Comparison of ENCODE assay signal across 7 cellular contexts in genomic region chr1:161026954-161027353, GRCh38. TPM values are rescaled to one million over a fixed set of nuclear protein-coding genes. Genes with fewer than 3 reads are reported as not detected.
DNase-seq lines count a peak whose midpoint lies in the region; ATAC-seq and TF ChIP-seq lines count a peak whose summit lies in the region.
"Not testable (repeated sequence)": the region's sequence is repeated elsewhere in the genome, so short reads cannot be mapped to it uniquely, and the experiment has no call there.

No MANE protein-coding gene starts in this region.

- H3K27me3 ChIP-seq in GM23248 (replicated peaks; ENCODE audit: insufficient read depth); RWPE2 (ENCODE audit: insufficient read depth, poor library complexity, severe bottlenecking): not testable (repeated sequence)

- 6 to 14% methylated on average over 1 of the region's 1 CpG for WGBS in GM23248 (ENCODE audit: low coverage in 1 of 2, low lambda C conversion rate in 2 of 2, missing lambda C conversion rate in 2 of 2), 2 experiments

- H3K9me3 ChIP-seq in GM23248 (ENCODE audit: low read depth); RWPE2 (ENCODE audit: severe bottlenecking): not testable (repeated sequence)

- in situ Hi-C loops in GM23248 (cut with MboI): not testable (repeated sequence)

- H3K27ac Mint-ChIP-seq in activated CD8-positive, alpha-beta T cell treated with anti-CD3 and anti-CD28 coated beads for 36 hours: peak overlapping the region; percentile 38
- H3K27ac Mint-ChIP-seq in activated T-helper 2 cell treated with anti-CD3 and anti-CD28 coated beads, Interferon-gamma antibody, Interleukin-2, Interleukin-4, amounts not matched to agents 10 μg/mL and 5 μg/mL and 100 μg/mL, durations not matched to agents 14 hours and 24 hours and 36 hours: peak overlapping the region; percentile 34
- peak overlapping the region; percentile 49 for H3K27ac Mint-ChIP-seq in activated naive CD8-positive, alpha-beta T cell treated with anti-CD3 and anti-CD28 coated beads, Interleukin-2, amount 50 U/mL, for 24 hours

- H3K36me3 Mint-ChIP-seq in activated CD8-positive, alpha-beta T cell treated with anti-CD3 and anti-CD28 coated beads for 36 hours (ENCODE audit: low read depth): peaks cover 24% of the 10 kb centered on the region
- H3K36me3 Mint-ChIP-seq in activated T-helper 2 cell treated with anti-CD3 and anti-CD28 coated beads, Interferon-gamma antibody, Interleukin-2, Interleukin-4, amounts not matched to agents 10 μg/mL and 5 μg/mL and 100 μg/mL, durations not matched to agents 14 hours and 24 hours and 36 hours (ENCODE audit: low read depth): peaks cover 23% of the 10 kb centered on the region
- H3K36me3 Mint-ChIP-seq in activated naive CD8-positive, alpha-beta T cell treated with anti-CD3 and anti-CD28 coated beads, Interleukin-2, amount 50 U/mL, for 24 hours (ENCODE audit: low read depth): peaks cover 29% of the 10 kb centered on the region

- not testable (repeated sequence) for H3K4me3 Mint-ChIP-seq in activated CD8-positive, alpha-beta T cell treated with anti-CD3 and anti-CD28 coated beads for 36 hours; activated T-helper 2 cell treated with anti-CD3 and anti-CD28 coated beads, Interferon-gamma antibody, Interleukin-2, Interleukin-4, amounts not matched to agents 10 μg/mL and 5 μg/mL and 100 μg/mL, durations not matched to agents 14 hours and 24 hours and 36 hours (ENCODE audit: low read depth); activated naive CD8-positive, alpha-beta T cell treated with anti-CD3 and anti-CD28 coated beads, Interleukin-2, amount 50 U/mL, for 24 hours

- not testable (repeated sequence) for H3K4me3 ChIP-seq in GM23248; RWPE2 (ENCODE audit: severe bottlenecking); fibroblast of villous mesenchyme (ENCODE audit: low read depth, low read length)

- not testable (repeated sequence) for H3K27me3 Mint-ChIP-seq in activated CD8-positive, alpha-beta T cell treated with anti-CD3 and anti-CD28 coated beads for 36 hours; activated T-helper 2 cell treated with anti-CD3 and anti-CD28 coated beads, Interferon-gamma antibody, Interleukin-2, Interleukin-4, amounts not matched to agents 10 μg/mL and 5 μg/mL and 100 μg/mL, durations not matched to agents 14 hours and 24 hours and 36 hours (ENCODE audit: low read depth); activated naive CD8-positive, alpha-beta T cell treated with anti-CD3 and anti-CD28 coated beads, Interleukin-2, amount 50 U/mL, for 24 hours

- H3K79me2 ChIP-seq in GM23248 (ENCODE audit: insufficient read depth): not testable (repeated sequence)

- H3K4me1 ChIP-seq in GM23248 (ENCODE audit: insufficient read depth); RWPE2 (ENCODE audit: insufficient read depth, poor library complexity, severe bottlenecking): not testable (repeated sequence)

- ATAC-seq in RWPE2 (ENCODE audit: low read depth): peak; percentile 41
- ATAC-seq in activated CD8-positive, alpha-beta T cell treated with anti-CD3 and anti-CD28 coated beads for 36 hours: peak; percentile 67
- peak; percentile 52 for ATAC-seq in activated naive CD8-positive, alpha-beta T cell treated with anti-CD3 and anti-CD28 coated beads, Interleukin-2, amount 50 U/mL, for 24 hours

- CTCF ChIA-PET in activated CD8-positive, alpha-beta T cell treated with anti-CD3 and anti-CD28 coated beads for 36 hours (lab: Charles Lee): interaction anchor here (2.5 kb wide), 1 partner anchor 30 kb away, joined by 8 read pairs; no protein-coding TSS in a partner anchor

- not testable (repeated sequence) for H3F3A ChIP-seq in GM23248 (ENCODE audit: insufficient read depth)

- not testable (repeated sequence) for H2AFZ ChIP-seq in GM23248

- H4K20me1 ChIP-seq in GM23248 (ENCODE audit: insufficient read depth): not testable (repeated sequence)

- not testable (repeated sequence) for H3K9me3 Mint-ChIP-seq in activated CD8-positive, alpha-beta T cell treated with anti-CD3 and anti-CD28 coated beads for 36 hours; activated T-helper 2 cell treated with anti-CD3 and anti-CD28 coated beads, Interferon-gamma antibody, Interleukin-2, Interleukin-4, amounts not matched to agents 10 μg/mL and 5 μg/mL and 100 μg/mL, durations not matched to agents 14 hours and 24 hours and 36 hours; activated naive CD8-positive, alpha-beta T cell treated with anti-CD3 and anti-CD28 coated beads, Interleukin-2, amount 50 U/mL, for 24 hours

- H3K9ac ChIP-seq in GM23248: not testable (repeated sequence)

- H3K9me2 ChIP-seq in GM23248 (ENCODE audit: insufficient read depth): not testable (repeated sequence)

- TF ChIP-seq CTCF in RWPE2 (IDR thresholded peaks at IDR 0.05; ENCODE audit: poor library complexity, severe bottlenecking); activated CD8-positive, alpha-beta T cell treated with anti-CD3 and anti-CD28 coated beads for 36 hours (IDR thresholded peaks at IDR 0.05); fibroblast of villous mesenchyme (IDR thresholded peaks at IDR 0.05; ENCODE audit: insufficient read depth, low read depth, low read length): not testable (repeated sequence)

- POLR2A ChIA-PET in activated CD8-positive, alpha-beta T cell treated with anti-CD3 and anti-CD28 coated beads for 36 hours (lab: Charles Lee): interaction anchor here (0.6 to 2.0 kb wide), 7 partner anchors 11 to 413 kb away, joined by 3 to 11 read pairs (median 3); partner anchors contain the start of genes TSTD1 and USF1

- peak; percentile 5 for DNase-seq in GM23248
- not testable (repeated sequence) for DNase-seq in RWPE2 (ENCODE audit: low spot score); activated T-helper 2 cell treated with anti-CD3 and anti-CD28 coated beads, Interferon-gamma antibody, Interleukin-2, Interleukin-4, amounts not matched to agents 10 μg/mL and 5 μg/mL and 100 μg/mL, durations not matched to agents 14 hours and 24 hours and 36 hours (ENCODE audit: low spot score); activated naive CD8-positive, alpha-beta T cell treated with anti-CD3 and anti-CD28 coated beads, Interleukin-2, amount 50 U/mL, for 24 hours
- DNase-seq in activated CD8-positive, alpha-beta T cell treated with anti-CD3 and anti-CD28 coated beads for 36 hours: peak; percentile 40
- DNase-seq in fibroblast of villous mesenchyme (ENCODE audit: low read depth): peak; percentile 33
- DNase-seq in stimulated activated naive CD4-positive, alpha-beta T cell treated with Interleukin-2 at 50 U/mL for 16 hours (lab: John Stamatoyannopoulos, UW): peak; percentile 5

- not testable (repeated sequence) for H3K27ac ChIP-seq in GM23248; RWPE2 (ENCODE audit: poor library complexity, severe bottlenecking)

- intact Hi-C loops in activated CD8-positive, alpha-beta T cell treated with anti-CD3 and anti-CD28 coated beads for 36 hours (cut with micrococcal nuclease); activated T-helper 2 cell treated with anti-CD3 and anti-CD28 coated beads, Interferon-gamma antibody, Interleukin-2, Interleukin-4, amounts not matched to agents 10 μg/mL and 5 μg/mL and 100 μg/mL, durations not matched to agents 14 hours and 24 hours and 36 hours (cut with micrococcal nuclease): not testable (repeated sequence)

- H3K4me2 ChIP-seq in GM23248 (ENCODE audit: unreplicated experiment): not testable (repeated sequence)

- H3K36me3 ChIP-seq in GM23248 (ENCODE audit: low read depth); RWPE2 (ENCODE audit: low read depth): not testable (repeated sequence)

- peaks cover 18% of the 10 kb centered on the region for H3K4me1 Mint-ChIP-seq in activated CD8-positive, alpha-beta T cell treated with anti-CD3 and anti-CD28 coated beads for 36 hours (ENCODE audit: low read depth)
- H3K4me1 Mint-ChIP-seq in activated T-helper 2 cell treated with anti-CD3 and anti-CD28 coated beads, Interferon-gamma antibody, Interleukin-2, Interleukin-4, amounts not matched to agents 10 μg/mL and 5 μg/mL and 100 μg/mL, durations not matched to agents 14 hours and 24 hours and 36 hours (ENCODE audit: low read depth): peaks cover 15% of the 10 kb centered on the region
- H3K4me1 Mint-ChIP-seq in activated naive CD8-positive, alpha-beta T cell treated with anti-CD3 and anti-CD28 coated beads, Interleukin-2, amount 50 U/mL, for 24 hours: peaks cover 21% of the 10 kb centered on the region

RNA-seq across cellular contexts. Expression of gene F11R, which starts 6.0 kb away (rescaled TPM):
- 0.76 and 1.5 TPM in 2 replicates for total RNA-seq in GM23248 (2014; rRNA removed; shearing (Covaris generic))
- 0.52 and 0.53 TPM in 2 replicates for polyA plus RNA-seq in GM23248 (2016; fragmentation: Nextera tagmentation; extraction: Ambion mirVana)
- 10 to 100 TPM; 19.0 to 20.9 TPM for total RNA-seq in activated CD8-positive, alpha-beta T cell treated with anti-CD3 and anti-CD28 coated beads for 36 hours
- total RNA-seq in activated T-helper 2 cell treated with anti-CD3 and anti-CD28 coated beads, Interferon-gamma antibody, Interleukin-2, Interleukin-4, amounts not matched to agents 10 μg/mL and 5 μg/mL and 100 μg/mL, durations not matched to agents 14 hours and 24 hours and 36 hours: 15.4 and 15.5 TPM in 2 replicates
- 0.32 and 5.6 TPM in 2 replicates for total RNA-seq in fibroblast of villous mesenchyme

RNA-seq across cellular contexts. Expression of gene TSTD1, which starts 11.8 kb away (rescaled TPM):
- total RNA-seq in GM23248 (2014; rRNA removed; shearing (Covaris generic)): not detected in 2 replicates
- not detected in 2 replicates for polyA plus RNA-seq in GM23248 (2016; fragmentation: Nextera tagmentation; extraction: Ambion mirVana)
- 10 to 100 TPM; 70.8 to 78.7 TPM for total RNA-seq in activated CD8-positive, alpha-beta T cell treated with anti-CD3 and anti-CD28 coated beads for 36 hours
- total RNA-seq in activated T-helper 2 cell treated with anti-CD3 and anti-CD28 coated beads, Interferon-gamma antibody, Interleukin-2, Interleukin-4, amounts not matched to agents 10 μg/mL and 5 μg/mL and 100 μg/mL, durations not matched to agents 14 hours and 24 hours and 36 hours: 49.0 and 49.1 TPM in 2 replicates
- total RNA-seq in fibroblast of villous mesenchyme: 1.6 and 18.6 TPM in 2 replicates

RNA-seq across cellular contexts. Expression of gene USF1, which starts 18.8 kb away (rescaled TPM):
- total RNA-seq in GM23248 (2014; rRNA removed; shearing (Covaris generic)): 53.2 and 68.4 TPM in 2 replicates
- 12.2 and 17.1 TPM in 2 replicates for polyA plus RNA-seq in GM23248 (2016; fragmentation: Nextera tagmentation; extraction: Ambion mirVana)
- 10 to 100 TPM; 50.0 to 52.1 TPM for total RNA-seq in activated CD8-positive, alpha-beta T cell treated with anti-CD3 and anti-CD28 coated beads for 36 hours
- 49.1 and 53.2 TPM in 2 replicates for total RNA-seq in activated T-helper 2 cell treated with anti-CD3 and anti-CD28 coated beads, Interferon-gamma antibody, Interleukin-2, Interleukin-4, amounts not matched to agents 10 μg/mL and 5 μg/mL and 100 μg/mL, durations not matched to agents 14 hours and 24 hours and 36 hours
- 52.5 and 62.2 TPM in 2 replicates for total RNA-seq in fibroblast of villous mesenchyme

RNA-seq across cellular contexts. Expression of gene ARHGAP30, which starts 42.7 kb away (rescaled TPM):
- not detected in 2 replicates for total RNA-seq in GM23248 (2014; rRNA removed; shearing (Covaris generic))
- 0.21 and 0.29 TPM in 2 replicates for polyA plus RNA-seq in GM23248 (2016; fragmentation: Nextera tagmentation; extraction: Ambion mirVana)
- total RNA-seq in activated CD8-positive, alpha-beta T cell treated with anti-CD3 and anti-CD28 coated beads for 36 hours: 100 to 1,000 TPM; 174 to 175 TPM
- 161 and 170 TPM in 2 replicates for total RNA-seq in activated T-helper 2 cell treated with anti-CD3 and anti-CD28 coated beads, Interferon-gamma antibody, Interleukin-2, Interleukin-4, amounts not matched to agents 10 μg/mL and 5 μg/mL and 100 μg/mL, durations not matched to agents 14 hours and 24 hours and 36 hours
- total RNA-seq in fibroblast of villous mesenchyme: under 0.01 TPM in 1 of 2 replicates, not detected in the other
